19 cellular contexts compared by ENCODE assay signal in genomic region chr10:15426558-15426957, GRCh38. TPM values are rescaled to one million over a fixed set of nuclear protein-coding genes. Genes with fewer than 3 reads are reported as not detected.
"Had no signal": no experiment of that assay in that cellular context is flagged by ENCODE, and none has a peak within 500 bp of the region (broad histone marks: within the 10 kb centered on the region; RNA-seq: fewer than 3 reads in every experiment).

No MANE protein-coding gene starts in this region.

- H3K36me3 ChIP-seq: brain microvascular endothelial cell, ovary, upper lobe of left lung had no signal

- FAIRE-seq: keratinocyte had no signal

- ATAC-seq: activated CD8-positive, alpha-beta T cell treated with anti-CD3 and anti-CD28 coated beads for 36 hours; activated naive CD4-positive, alpha-beta T cell treated with anti-CD3 and anti-CD28 coated beads, Interleukin-2, amount 50 U/mL, for 72 hours; activated T-cell treated with anti-CD3 and anti-CD28 coated beads, Interleukin-2, amount 50 U/mL, for 72 hours; esophagus mucosa; left lobe of liver; sciatic nerve had no signal

- H3K4me3 ChIP-seq: coronary artery, ovary, upper lobe of left lung had no signal

- H3K27me3 ChIP-seq: brain microvascular endothelial cell, ovary, testis, upper lobe of left lung had no signal

- H3K27ac ChIP-seq: brain microvascular endothelial cell, coronary artery, ovary, testis, upper lobe of left lung had no signal

- H3K9me3 ChIP-seq: ovary, testis, upper lobe of left lung had no signal

- H3K4me1 ChIP-seq: testis, upper lobe of left lung had no signal

- DNase-seq: activated B cell treated with CpG ODN at 0.5 μM for 24 hours; activated CD4-positive, alpha-beta T cell treated with anti-CD3 and anti-CD28 coated beads for 48 hours; activated CD8-positive, alpha-beta T cell treated with anti-CD3 and anti-CD28 coated beads for 36 hours; activated gamma-delta T cell; activated T-cell treated with anti-CD3 and anti-CD28 coated beads, Interleukin-2, amount 50 U/mL, for 72 hours; anterior cingulate cortex; brain microvascular endothelial cell; hippocampal formation; midbrain; ovary; stimulated activated naive CD8-positive, alpha-beta T cell treated with anti-CD3 and anti-CD28 coated beads, Interleukin-15, amount 100 ng/mL, for 72 hours; testis had no signal

RNA-seq across cellular contexts. Expression of gene FAM171A1, which starts 55.5 kb away (rescaled TPM):
- total RNA-seq: activated B cell treated with CpG ODN at 0.5 μM for 24 hours had no signal
